In the genomic region with DNA sequence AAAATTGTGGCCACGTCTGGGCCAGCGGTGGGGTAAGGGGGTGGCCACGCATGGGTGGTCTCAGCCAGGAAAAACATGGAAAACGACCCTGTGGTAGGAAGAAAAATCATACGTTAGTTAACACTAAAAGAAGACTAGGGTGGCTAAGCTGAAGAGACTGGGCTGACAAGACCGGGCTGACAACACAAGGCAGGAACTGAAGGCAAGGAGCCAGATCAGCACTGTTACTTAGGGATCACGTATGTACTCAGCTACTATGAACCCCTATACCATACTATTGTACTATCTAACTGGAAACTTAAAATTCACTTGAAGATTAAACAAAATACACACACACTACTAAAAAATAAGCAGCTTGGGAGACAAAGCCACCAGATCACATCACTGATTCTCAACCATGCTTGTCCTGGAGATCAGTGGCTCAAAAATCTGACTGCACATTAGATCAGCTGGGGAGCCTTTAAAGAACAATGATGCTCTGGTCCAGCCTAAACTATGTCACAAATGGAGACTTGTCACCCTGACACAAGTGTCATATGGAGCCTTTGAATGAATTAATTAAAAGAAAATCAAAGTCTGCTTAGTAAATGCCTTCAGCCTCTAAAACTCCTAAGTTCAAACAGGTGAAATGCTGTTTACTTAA, we compare ENCODE assay signal across 18 cellular contexts. TPM values are rescaled to one million over a fixed set of nuclear protein-coding genes. Genes with fewer than 3 reads are reported as not detected.
DNase-seq lines count a peak whose midpoint lies in the region; TF ChIP-seq lines count a peak whose summit lies in the region.
"Had no signal": no experiment of that assay in that cellular context is flagged by ENCODE, and none has a peak within 500 bp of the region (broad histone marks: within the 10 kb centered on the region; RNA-seq: fewer than 3 reads in every experiment).

No MANE protein-coding gene starts in this region.

- no peaks in the 10 kb centered on the region for H3K27me3 ChIP-seq in ascending aorta
- H3K27me3 ChIP-seq: SJSA1 had no signal

- peaks cover 12% of the 10 kb centered on the region for H3K4me1 ChIP-seq in HEK293 (ENCODE audit: control insufficient read depth, insufficient read depth, low read length)
- peaks cover 2 to 11% of the 10 kb centered on the region in 2 donors for H3K4me1 ChIP-seq in ascending aorta

- H3K36me3 Mint-ChIP-seq in HFFc6 (ENCODE audit: low read depth): peaks cover 5% of the 10 kb centered on the region

- DNase-seq in Ammon's horn (ENCODE audit: low spot score) (peak; percentile 51), fibroblast of the aortic adventitia (ENCODE audit: low read depth) (peak; percentile 21), pons (ENCODE audit: low spot score) (peak; percentile 83), ascending aorta (ENCODE audit: low spot score in 2 of 2) (no peak), HFFc6 (no peak)
- DNase-seq in stimulated activated CD4-positive, alpha-beta T cell treated with anti-CD3 and anti-CD28 coated beads, Interleukin-4, amount 100 ng/mL, for 1 hour: no peak
- DNase-seq in stimulated activated CD4-positive, alpha-beta T cell treated with anti-CD3 and anti-CD28 coated beads, Interleukin-1b, Interleukin-23, amount 100 ng/mL, for 48 hours: no peak
- DNase-seq: activated CD4-positive, CD25-positive, alpha-beta regulatory T cell treated with anti-CD3 and anti-CD28 coated beads, Interleukin-2, amount 50 U/mL, for 72 hours; activated naive CD8-positive, alpha-beta T cell treated with anti-CD3 and anti-CD28 coated beads, Interleukin-2, amount 10 ng/mL, durations not matched to agents 7 days and 5 days; effector CD8-positive, alpha-beta T cell; NCI-H1105; NCI-H510A treated with DMSO at 0.1 percent for 48 hours; nephron progenitor cell had no signal

- POLR2A ChIA-PET in HEK293 (lab: Yijun Ruan, JAX): no interaction called here

- intact Hi-C loops in ascending aorta (cut with DNase I): loop anchor here (10.0 kb wide), 1 partner anchor 189 kb away; no protein-coding TSS in a partner anchor

- TF ChIP-seq CTCF in HEK293 (tag by site-specific recombination; IDR thresholded peaks at IDR 0.05): no peak
- no peak for TF ChIP-seq CTCF in fibroblast of the aortic adventitia (IDR thresholded peaks at IDR 0.05; ENCODE audit: insufficient read depth, low read length)
- TF ChIP-seq CTCF in ascending aorta (IDR thresholded peaks at IDR 0.05): no peak
- TF ChIP-seq CTCF in HFFc6 (IDR thresholded peaks at IDR 0.05): no peak

- H3K9me3 ChIP-seq in HEK293 (ENCODE audit: control insufficient read depth, insufficient read depth, low read depth, low read length) (no peaks in the 10 kb centered on the region), ascending aorta (no peaks in the 10 kb centered on the region)
- H3K9me3 ChIP-seq: SJSA1 had no signal

- no peak overlapping the region for H3K4me3 ChIP-seq in HEK293 (ENCODE audit: low read depth, low read length)
- H3K4me3 ChIP-seq in fibroblast of the aortic adventitia (ENCODE audit: low read depth, low read length): no peak overlapping the region
- H3K4me3 ChIP-seq in ascending aorta: no peak overlapping the region
- H3K4me3 ChIP-seq: SJSA1 had no signal

- H3K27ac ChIP-seq in HEK293 (ENCODE audit: extremely low read depth, low read depth, low read length) (no peak overlapping the region), ascending aorta (no peak overlapping the region)
- H3K27ac ChIP-seq: KMS-11, SJSA1 had no signal

- H3K4me1 Mint-ChIP-seq in HFFc6 (ENCODE audit: low read depth): peaks cover 10% of the 10 kb centered on the region

- H3K36me3 ChIP-seq in HEK293 (ENCODE audit: control insufficient read depth in 2 of 2, insufficient read depth in 1 of 2, low read length in 2 of 2): no peaks in the 10 kb centered on the region
- no peaks in the 10 kb centered on the region for H3K36me3 ChIP-seq in ascending aorta

- CTCF ChIA-PET in HEK293 (lab: Yijun Ruan, JAX): interaction anchor here (0.7 to 0.8 kb wide), 2 partner anchors 480 to 530 kb away, joined by 3 to 4 read pairs; no protein-coding TSS in a partner anchor

- H3K4me3 Mint-ChIP-seq in HFFc6: no peak overlapping the region
- H3K4me3 Mint-ChIP-seq: activated naive CD8-positive, alpha-beta T cell treated with anti-CD3 and anti-CD28 coated beads, Interleukin-2, amount 10 ng/mL, durations not matched to agents 7 days and 5 days; activated T-helper 1 cell treated with anti-CD3 and anti-CD28 coated beads, Interleukin-12 subunit alpha, Interleukin-12 subunit beta, Interleukin-2, Interleukin-4 antibody, amounts not matched to agents 30 ng/mL and 10 ng/mL and 1 ng/mL, durations not matched to agents 14 hours and 24 hours and 36 hours; nephron progenitor cell; stimulated activated naive CD8-positive, alpha-beta T cell treated with anti-CD3 and anti-CD28 coated beads, Interleukin-15, Interleukin-2, amounts not matched to agents 100 ng/mL and 50 ng/mL, for 24 hours had no signal

- H3K9me3 Mint-ChIP-seq in HFFc6: no peaks in the 10 kb centered on the region
- H3K9me3 Mint-ChIP-seq: activated naive CD8-positive, alpha-beta T cell treated with anti-CD3 and anti-CD28 coated beads, Interleukin-2, amount 10 ng/mL, durations not matched to agents 7 days and 5 days; activated T-helper 1 cell treated with anti-CD3 and anti-CD28 coated beads, Interleukin-12 subunit alpha, Interleukin-12 subunit beta, Interleukin-2, Interleukin-4 antibody, amounts not matched to agents 30 ng/mL and 10 ng/mL and 1 ng/mL, durations not matched to agents 14 hours and 24 hours and 36 hours; nephron progenitor cell; stimulated activated naive CD8-positive, alpha-beta T cell treated with anti-CD3 and anti-CD28 coated beads, Interleukin-15, Interleukin-2, amounts not matched to agents 100 ng/mL and 50 ng/mL, for 24 hours had no signal

- H3K27ac Mint-ChIP-seq in HFFc6: no peak overlapping the region
- H3K27ac Mint-ChIP-seq: activated naive CD8-positive, alpha-beta T cell treated with anti-CD3 and anti-CD28 coated beads, Interleukin-2, amount 10 ng/mL, durations not matched to agents 7 days and 5 days had no signal

- no peaks in the 10 kb centered on the region for H3K27me3 Mint-ChIP-seq in HFFc6 (ENCODE audit: insufficient read depth)
- H3K27me3 Mint-ChIP-seq: activated naive CD8-positive, alpha-beta T cell treated with anti-CD3 and anti-CD28 coated beads, Interleukin-2, amount 10 ng/mL, durations not matched to agents 7 days and 5 days; stimulated activated naive CD8-positive, alpha-beta T cell treated with anti-CD3 and anti-CD28 coated beads, Interleukin-15, Interleukin-2, amounts not matched to agents 100 ng/mL and 50 ng/mL, for 24 hours had no signal

TF ChIP-seq in HEK293, 187 proteins besides CTCF, POLR2A, EP300 and RAD21:
- TF ChIP-seq KLF7 (tag by site-specific recombination; IDR thresholded peaks at IDR 0.05; ENCODE audit: borderline replicate concordance) (no peak), ZBTB49 (tag by site-specific recombination; IDR thresholded peaks at IDR 0.05; ENCODE audit: low read depth) (no peak), ZNF837 (tag by site-specific recombination; IDR thresholded peaks at IDR 0.05) (no peak), ZNF600 (tag by site-specific recombination; IDR thresholded peaks at IDR 0.05) (0 out of 2 replicates have a peak, but pooled peaks have one; percentile 43), ZFP69B (tag by site-specific recombination; IDR thresholded peaks at IDR 0.05) (0 out of 2 replicates have a peak, but pooled peaks have one; percentile 29), SCRT2 (tag by site-specific recombination; IDR thresholded peaks at IDR 0.05) (0 out of 2 replicates have a peak, but pooled peaks have one; percentile 14), ZBTB20 (tag by site-specific recombination; IDR thresholded peaks at IDR 0.05) (no peak), ZBTB48 (tag by site-specific recombination; IDR thresholded peaks at IDR 0.05) (0 out of 2 replicates have a peak, but pooled peaks have one; percentile 17), ZNF692 (tag by site-specific recombination; IDR thresholded peaks at IDR 0.05) (no peak; the same call in 1 of the 2 replicates)

RNA-seq across cellular contexts. Expression of gene RYBP, which starts 40.4 kb away (rescaled TPM):
- total RNA-seq in fibroblast of the aortic adventitia (ENCODE audit: low replicate concordance) (3.6 and 10.1 TPM in 2 replicates), ascending aorta (3.8 TPM)
- 10 to 100 TPM in 2 of 6 experiments, 1 to 10 TPM in 4; 7.8 to 11.2 (median 9.5) TPM for total RNA-seq in HFFc6 (2021; fragmentation: NEBNext Ultra II Directional; extraction: Animal tissue kit (Norgen Biotek cat#: 25700))

Comparison
In these comparisons a context has a peak if more than half of its experiments do, and no peak if none do; other contexts are left out.
1. DNase-seq: peak in Ammon's horn (single experiment), fibroblast of the aortic adventitia (single experiment) and pons (single experiment); none in stimulated activated CD4-positive, alpha-beta T cell treated with anti-CD3 and anti-CD28 coated beads, Interleukin-4, amount 100 ng/mL, for 1 hour (single experiment), stimulated activated CD4-positive, alpha-beta T cell treated with anti-CD3 and anti-CD28 coated beads, Interleukin-1b, Interleukin-23, amount 100 ng/mL, for 48 hours (single experiment), ascending aorta (0 of 2) and HFFc6 (single experiment).